ENCODE assay signal across 8 cellular contexts in genomic region chr20:63082308-63082938, GRCh38.
DNase-seq lines count a peak whose midpoint lies in the region; ATAC-seq, FAIRE-seq and TF ChIP-seq lines count a peak whose summit lies in the region.

No MANE protein-coding gene starts in this region.

- H3K9me3 ChIP-seq in MM.1S (replicated peaks; ENCODE audit: insufficient read depth, low read length): 0 out of 2 replicates have a peak, but pooled peaks cover 3% of the 10 kb centered on the region
- 0 out of 2 replicates have a peak, but pooled peaks cover 2% of the 10 kb centered on the region for H3K9me3 ChIP-seq in K562 (replicated peaks; ENCODE audit: control insufficient read depth, insufficient read depth, low read depth, low read length)

- CTCF ChIA-PET in K562 (lab: Yijun Ruan, JAX; ENCODE audit: low intra/inter-chr PET ratio): no interaction called here

- POLR2A ChIA-PET in K562 (lab: Yijun Ruan, JAX): interaction anchor here (0.5 to 1.0 kb wide), 4 partner anchors 10 to 350 kb away, joined by 3 to 7 read pairs (median 4); no protein-coding TSS in a partner anchor

- no peaks in the 10 kb centered on the region for H3K4me1 ChIP-seq in MM.1S (ENCODE audit: low read length)
- H3K4me1 ChIP-seq in K562 (replicated peaks in 1 of 2; ENCODE audit: control insufficient read depth in 2 of 2, insufficient read depth in 2 of 2, low read length in 2 of 2): no peaks in the 10 kb centered on the region; a peak in 1 of 5 replicates

- peaks cover 100% of the 10 kb centered on the region for H3K27me3 ChIP-seq in MM.1S (replicated peaks; ENCODE audit: insufficient read depth, low read length)
- peaks cover 19 to 50% of the 10 kb centered on the region in 2 experiments; a peak in 4 of 5 replicates for H3K27me3 ChIP-seq in K562 (ENCODE audit: control insufficient read depth in 2 of 2, insufficient read depth in 2 of 2, low read length in 2 of 2)

- ATAC-seq in K562 (peak; percentile 95), HG03354 (IDR thresholded peaks at IDR 0.05; ENCODE audit: poor library complexity, severe bottlenecking, unreplicated experiment) (no peak), sciatic nerve (no peak)

- no TSS peak for BruUV-seq in K562 (replicated peaks; lab: Mats Ljungman, UMichigan)

- H3K4me3 ChIP-seq in MM.1S (ENCODE audit: low read length) (no peak overlapping the region), K562 (no peak overlapping the region), coronary artery (no peak overlapping the region)

- no peak for TF ChIP-seq RAD21 in K562 (CRISPR knock-in tag; conservative IDR thresholded peaks at IDR 0.05 in 1 of 2, IDR thresholded peaks at IDR 0.05 in 1 of 2)

- H3K9ac ChIP-seq in MM.1S (ENCODE audit: low read length): no peak overlapping the region
- H3K9ac ChIP-seq in K562 (ENCODE audit: insufficient read depth in 1 of 2, low read depth in 2 of 2, low read length in 2 of 2): no peak overlapping the region

- TF ChIP-seq EP300 in K562 (IDR thresholded peaks at IDR 0.05; ENCODE audit: low read length): no peak

- no peaks in the 10 kb centered on the region for H3K9me1 ChIP-seq in K562 (ENCODE audit: control insufficient read depth, insufficient read depth, low read length)

- H4K20me1 ChIP-seq in MM.1S (ENCODE audit: insufficient read depth, low read length) (no peaks in the 10 kb centered on the region), K562 (replicated peaks; ENCODE audit: control insufficient read depth, insufficient read depth, low read length) (0 out of 2 replicates have a peak, but pooled peaks cover 11% of the 10 kb centered on the region)

- whole genome bisulfite sequencing in K562 (ENCODE audit: insufficient coverage, low coverage, missing lambda C conversion rate): 5% methylated on average over 13 of the region's 15 CpGs

- in situ Hi-C loops in K562 (cut with MboI): no loop called here

- no peak for TF ChIP-seq POLR2A in K562 (conservative IDR thresholded peaks at IDR 0.05)

- no peaks in the 10 kb centered on the region for H3F3A ChIP-seq in MM.1S (ENCODE audit: insufficient read depth, low read length)

- peak; percentile 80 for FAIRE-seq in K562 (lab: Jason Lieb, UNC)

- intact Hi-C loops in K562 (cut with micrococcal nuclease): no loop called here
- intact Hi-C loops in sciatic nerve (cut with DNase I): no loop called here

- no peak for TF ChIP-seq CTCF in MM.1S (IDR thresholded peaks at IDR 0.05; ENCODE audit: low read length)
- no peak for TF ChIP-seq CTCF in K562 (IDR thresholded peaks at IDR 0.05 in 2 of 3, conservative IDR thresholded peaks at IDR 0.05 in 1 of 3; ENCODE audit: insufficient read depth in 2 of 3, low read depth in 1 of 3, low read length in 3 of 3)
- TF ChIP-seq CTCF in coronary artery (IDR thresholded peaks at IDR 0.05): no peak

- no peaks in the 10 kb centered on the region for H3K9me2 ChIP-seq in MM.1S (replicated peaks; ENCODE audit: insufficient read depth, low read length)

- H3K27ac ChIP-seq in MM.1S (ENCODE audit: low read length): no peak overlapping the region
- H3K27ac ChIP-seq in K562 (ENCODE audit: extremely low read depth, low read depth, low read length): no peak overlapping the region
- H3K27ac ChIP-seq in coronary artery: no peak overlapping the region

- H2AFZ ChIP-seq in MM.1S (ENCODE audit: low read length) (no peak overlapping the region), K562 (ENCODE audit: low read depth, low read length) (no peak overlapping the region)

- no peaks in the 10 kb centered on the region for H3K36me3 ChIP-seq in MM.1S (replicated peaks; ENCODE audit: insufficient read depth, low read length)
- H3K36me3 ChIP-seq in K562 (ENCODE audit: control insufficient read depth, insufficient read depth, low read length): no peaks in the 10 kb centered on the region

- no peak overlapping the region for H3K4me2 ChIP-seq in MM.1S (ENCODE audit: low read depth, low read length)
- H3K4me2 ChIP-seq in K562 (ENCODE audit: insufficient read depth, low read length): no peak overlapping the region

- no peaks in the 10 kb centered on the region for H3K79me2 ChIP-seq in MM.1S (ENCODE audit: low read length)
- no peaks in the 10 kb centered on the region for H3K79me2 ChIP-seq in K562 (ENCODE audit: control insufficient read depth, insufficient read depth, low read length)

- DNase-seq in EH (ENCODE audit: low read depth): peak; percentile 50
- peak; percentile 30 for DNase-seq in MM.1S
- peak; percentile 66 to 87 (median 82) for DNase-seq in K562 (ENCODE audit: extremely low read depth in 1 of 4, low spot score in 3 of 4)
- peak; percentile 38 for DNase-seq in mucosa of gallbladder (ENCODE audit: low spot score)
- DNase-seq in cerebellum (ENCODE audit: low spot score): no peak
- DNase-seq in sciatic nerve (ENCODE audit: low spot score): no peak
- no peak for DNase-seq in coronary artery (ENCODE audit: low spot score)

TF ChIP-seq in K562, 482 proteins besides CTCF, POLR2A, EP300 and RAD21 (continues in another document):
- TF ChIP-seq CREM (IDR thresholded peaks at IDR 0.05; ENCODE audit: low read depth) (peak; percentile 43; the same call in 1 of the 2 replicates), ZNF639 (CRISPR knock-in tag; conservative IDR thresholded peaks at IDR 0.05 in 1 of 2, IDR thresholded peaks at IDR 0.05 in 1 of 2) (no peak), CBX1 (IDR thresholded peaks at IDR 0.05; ENCODE audit: low read depth) (no peak), SIN3A (IDR thresholded peaks at IDR 0.05; ENCODE audit: borderline replicate concordance in 2 of 2, control insufficient read depth in 1 of 2, low read depth in 2 of 2, low read length in 2 of 2) (0 out of 4 replicates have a peak, but pooled peaks of 1 of the 2 experiments have one; percentile 25), SAP30 (IDR thresholded peaks at IDR 0.05; ENCODE audit: borderline replicate concordance, insufficient read depth, low read depth, low read length, poor library complexity, severe bottlenecking) (no peak), NFYB (IDR thresholded peaks at IDR 0.05; ENCODE audit: extremely low read depth, insufficient read length) (no peak), YY1 (IDR thresholded peaks at IDR 0.05; ENCODE audit: borderline replicate concordance in 1 of 3, control insufficient read depth in 1 of 3, extremely low read depth in 1 of 3, insufficient read depth in 3 of 3, insufficient read length in 1 of 3, insufficient replicate concordance in 2 of 3, low read depth in 1 of 3, low read length in 2 of 3) (peak in 1 of 3 experiments; percentile 62), GTF2F1 (IDR thresholded peaks at IDR 0.05; ENCODE audit: low read depth, low read length) (no peak), ZNF766 (CRISPR knock-in tag; conservative IDR thresholded peaks at IDR 0.05) (peak; percentile 69; the same call in 1 of the 2 replicates), PML (IDR thresholded peaks at IDR 0.05; ENCODE audit: low read length) (no peak), ZBTB1 (CRISPR knock-in tag; IDR thresholded peaks at IDR 0.05; ENCODE audit: borderline replicate concordance, low read depth) (peak; percentile 25; the same call in 1 of the 2 replicates), REST (CRISPR knock-in tag; IDR thresholded peaks at IDR 0.05; ENCODE audit: low read depth) (peak; percentile 96), DDX20 (tag; IDR thresholded peaks at IDR 0.05; ENCODE audit: low read depth) (no peak), ZBED1 (IDR thresholded peaks at IDR 0.05) (no peak)
- TF ChIP-seq, protein P1, sequence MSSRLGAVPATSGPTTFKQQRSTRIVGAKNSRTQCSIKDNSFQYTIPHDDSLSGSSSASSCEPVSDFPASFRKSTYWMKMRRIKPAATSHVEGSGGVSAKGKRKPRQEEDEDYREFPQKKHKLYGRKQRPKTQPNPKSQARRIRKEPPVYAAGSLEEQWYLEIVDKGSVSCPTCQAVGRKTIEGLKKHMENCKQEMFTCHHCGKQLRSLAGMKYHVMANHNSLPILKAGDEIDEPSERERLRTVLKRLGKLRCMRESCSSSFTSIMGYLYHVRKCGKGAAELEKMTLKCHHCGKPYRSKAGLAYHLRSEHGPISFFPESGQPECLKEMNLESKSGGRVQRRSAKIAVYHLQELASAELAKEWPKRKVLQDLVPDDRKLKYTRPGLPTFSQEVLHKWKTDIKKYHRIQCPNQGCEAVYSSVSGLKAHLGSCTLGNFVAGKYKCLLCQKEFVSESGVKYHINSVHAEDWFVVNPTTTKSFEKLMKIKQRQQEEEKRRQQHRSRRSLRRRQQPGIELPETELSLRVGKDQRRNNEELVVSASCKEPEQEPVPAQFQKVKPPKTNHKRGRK (tag; IDR thresholded peaks at IDR 0.05): no peak

Comparison
In these comparisons a context has a peak if more than half of its experiments do, and no peak if none do; other contexts are left out.
1. DNase-seq: peak in EH (single experiment), MM.1S (single experiment), K562 (4 of 4) and mucosa of gallbladder (single experiment); none in cerebellum (single experiment), sciatic nerve (single experiment) and coronary artery (single experiment).